Comparison of ENCODE assay signal across 24 cellular contexts in the genomic region with DNA sequence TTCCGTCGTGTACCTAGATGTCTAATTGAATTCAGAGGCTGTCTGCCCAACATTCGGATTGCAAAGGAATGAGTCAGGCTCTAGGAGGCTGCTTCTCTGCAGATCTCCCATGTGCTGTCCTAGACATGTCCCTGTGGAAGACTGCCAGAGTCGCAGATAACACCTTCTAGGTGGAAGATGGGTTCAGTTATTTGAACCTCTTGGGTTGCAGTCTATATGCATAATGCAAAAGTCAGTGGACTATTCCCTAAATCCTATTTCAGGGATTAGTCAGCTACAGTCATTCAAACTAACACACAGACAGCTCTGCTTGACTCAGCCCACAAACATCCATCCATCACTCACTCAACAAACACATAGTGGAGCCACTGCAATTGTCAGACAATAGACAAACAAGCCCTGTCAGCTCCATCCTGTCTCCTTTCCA.
DNase-seq lines count a peak whose midpoint lies in the region; FAIRE-seq and TF ChIP-seq lines count a peak whose summit lies in the region.
"Had no signal": no experiment of that assay in that cellular context is flagged by ENCODE, and none has a peak within 500 bp of the region (broad histone marks: within the 10 kb centered on the region; RNA-seq: fewer than 3 reads in every experiment).

No MANE protein-coding gene starts in this region.

- H3K27me3 ChIP-seq in bronchial epithelial cell (ENCODE audit: control insufficient read depth, insufficient read depth, low read length) = no peaks in the 10 kb centered on the region
- H3K27me3 ChIP-seq: cardiac muscle cell, upper lobe of right lung had no signal

- DNase-seq in AG20443 (ENCODE audit: low spot score) (peak; percentile 30), NCI-H226 (peak; percentile 40), bronchial epithelial cell (ENCODE audit: low read depth) (peak; percentile 96), myocyte (ENCODE audit: low read depth) (peak; percentile 27), germinal center (ENCODE audit: low spot score) (no peak), pons (ENCODE audit: low spot score) (no peak), immature natural killer cell (no peak)
- no peak for DNase-seq in activated CD4-positive, alpha-beta T cell treated with anti-CD3 and anti-CD28 coated beads, Interleukin-2, amount 10 ng/mL, durations not matched to agents 7 days and 5 days
- DNase-seq: activated CD4-positive, alpha-beta T cell treated with anti-CD3 and anti-CD28 coated beads for 4 hours; activated T-cell treated with anti-CD3 and anti-CD28 coated beads, Interleukin-2, amount 50 U/mL, for 24 hours; effector memory CD4-positive, alpha-beta T cell; GDM1; lower lobe of right lung; naive thymus-derived CD8-positive, alpha-beta T cell; NCI-H187; NCI-H446; stimulated activated CD4-positive, alpha-beta T cell treated with anti-CD3 and anti-CD28 coated beads, Interleukin-12 subunit alpha, Interleukin-12 subunit beta, amount 100 ng/mL, for 4 hours; stimulated activated naive CD8-positive, alpha-beta T cell treated with anti-CD3 and anti-CD28 coated beads, Interleukin-15, Interleukin-2, amounts not matched to agents 100 U/mL and 50 U/mL, for 24 hours; T-helper 9 cell; upper lobe of right lung had no signal

- H3K4me1 Mint-ChIP-seq in activated CD4-positive, alpha-beta T cell treated with anti-CD3 and anti-CD28 coated beads, Interleukin-2, amount 10 ng/mL, durations not matched to agents 7 days and 5 days = no peaks in the 10 kb centered on the region
- H3K4me1 Mint-ChIP-seq in immature natural killer cell = no peaks in the 10 kb centered on the region
- H3K4me1 Mint-ChIP-seq: activated naive CD4-positive, alpha-beta T cell treated with anti-CD3 and anti-CD28 coated beads, Interleukin-2, amount 50 U/mL, for 24 hours; GM23338 had no signal

- no peak for TF ChIP-seq CTCF in bronchial epithelial cell (IDR thresholded peaks at IDR 0.05; ENCODE audit: insufficient read depth, low read length, severe bottlenecking)

- no peak overlapping the region for H3K4me3 ChIP-seq in bronchial epithelial cell (ENCODE audit: low read depth, low read length)
- H3K4me3 ChIP-seq: cardiac muscle cell, GM23338, lower lobe of right lung, upper lobe of right lung had no signal

- H3K36me3 Mint-ChIP-seq in activated CD4-positive, alpha-beta T cell treated with anti-CD3 and anti-CD28 coated beads, Interleukin-2, amount 10 ng/mL, durations not matched to agents 7 days and 5 days (ENCODE audit: low read depth) = no peaks in the 10 kb centered on the region
- no peaks in the 10 kb centered on the region for H3K36me3 Mint-ChIP-seq in immature natural killer cell
- H3K36me3 Mint-ChIP-seq: activated naive CD4-positive, alpha-beta T cell treated with anti-CD3 and anti-CD28 coated beads, Interleukin-2, amount 50 U/mL, for 24 hours; naive thymus-derived CD8-positive, alpha-beta T cell had no signal

- POLR2A ChIA-PET in activated CD4-positive, alpha-beta T cell treated with anti-CD3 and anti-CD28 coated beads, Interleukin-2, amount 10 ng/mL, durations not matched to agents 7 days and 5 days (lab: Charles Lee) = no interaction called here

- no peak overlapping the region for H3K27ac Mint-ChIP-seq in activated CD4-positive, alpha-beta T cell treated with anti-CD3 and anti-CD28 coated beads, Interleukin-2, amount 10 ng/mL, durations not matched to agents 7 days and 5 days
- H3K27ac Mint-ChIP-seq in immature natural killer cell = no peak overlapping the region
- H3K27ac Mint-ChIP-seq: activated naive CD4-positive, alpha-beta T cell treated with anti-CD3 and anti-CD28 coated beads, Interleukin-2, amount 50 U/mL, for 24 hours; activated T-cell treated with anti-CD3 and anti-CD28 coated beads, Interleukin-2, amount 50 U/mL, for 24 hours; GM23338; naive thymus-derived CD8-positive, alpha-beta T cell; progenitor cell of endocrine pancreas had no signal

- no peaks in the 10 kb centered on the region for H3K27me3 Mint-ChIP-seq in activated CD4-positive, alpha-beta T cell treated with anti-CD3 and anti-CD28 coated beads, Interleukin-2, amount 10 ng/mL, durations not matched to agents 7 days and 5 days
- H3K27me3 Mint-ChIP-seq in immature natural killer cell (ENCODE audit: low read depth in 3 of 3) = peaks cover 4 to 6% (median 4%) of the 10 kb centered on the region in 3 donors
- H3K27me3 Mint-ChIP-seq: activated naive CD4-positive, alpha-beta T cell treated with anti-CD3 and anti-CD28 coated beads, Interleukin-2, amount 50 U/mL, for 24 hours; progenitor cell of endocrine pancreas had no signal

- CTCF ChIA-PET in activated CD4-positive, alpha-beta T cell treated with anti-CD3 and anti-CD28 coated beads, Interleukin-2, amount 10 ng/mL, durations not matched to agents 7 days and 5 days (lab: Charles Lee) = no interaction called here

- no peaks in the 10 kb centered on the region for H3K36me3 ChIP-seq in bronchial epithelial cell (ENCODE audit: control insufficient read depth, insufficient read depth, low read length)
- H3K36me3 ChIP-seq: cardiac muscle cell, lower lobe of right lung, upper lobe of right lung had no signal

- H3K4me3 Mint-ChIP-seq in activated CD4-positive, alpha-beta T cell treated with anti-CD3 and anti-CD28 coated beads, Interleukin-2, amount 10 ng/mL, durations not matched to agents 7 days and 5 days = no peak overlapping the region
- H3K4me3 Mint-ChIP-seq in immature natural killer cell = no peak overlapping the region
- H3K4me3 Mint-ChIP-seq: activated naive CD4-positive, alpha-beta T cell treated with anti-CD3 and anti-CD28 coated beads, Interleukin-2, amount 50 U/mL, for 24 hours; activated T-cell treated with anti-CD3 and anti-CD28 coated beads, Interleukin-2, amount 50 U/mL, for 24 hours; GM23338; naive thymus-derived CD8-positive, alpha-beta T cell had no signal

- no peaks in the 10 kb centered on the region for H3K9me3 Mint-ChIP-seq in activated CD4-positive, alpha-beta T cell treated with anti-CD3 and anti-CD28 coated beads, Interleukin-2, amount 10 ng/mL, durations not matched to agents 7 days and 5 days
- peaks cover 0 to 2% (median 0%) of the 10 kb centered on the region in 6 donors for H3K9me3 Mint-ChIP-seq in immature natural killer cell
- H3K9me3 Mint-ChIP-seq: activated naive CD4-positive, alpha-beta T cell treated with anti-CD3 and anti-CD28 coated beads, Interleukin-2, amount 50 U/mL, for 24 hours; activated T-cell treated with anti-CD3 and anti-CD28 coated beads, Interleukin-2, amount 50 U/mL, for 24 hours had no signal

- no peak for FAIRE-seq in bronchial epithelial cell (lab: Jason Lieb, UNC)

Comparison
In these comparisons a context has a peak if more than half of its experiments do, and no peak if none do; other contexts are left out.
1. DNase-seq: peak in AG20443 (single experiment), NCI-H226 (single experiment), bronchial epithelial cell (single experiment) and myocyte (single experiment); none in activated CD4-positive, alpha-beta T cell treated with anti-CD3 and anti-CD28 coated beads, Interleukin-2, amount 10 ng/mL, durations not matched to agents 7 days and 5 days (single experiment), germinal center (single experiment), pons (single experiment) and immature natural killer cell (0 of 3).